In the genomic region with DNA sequence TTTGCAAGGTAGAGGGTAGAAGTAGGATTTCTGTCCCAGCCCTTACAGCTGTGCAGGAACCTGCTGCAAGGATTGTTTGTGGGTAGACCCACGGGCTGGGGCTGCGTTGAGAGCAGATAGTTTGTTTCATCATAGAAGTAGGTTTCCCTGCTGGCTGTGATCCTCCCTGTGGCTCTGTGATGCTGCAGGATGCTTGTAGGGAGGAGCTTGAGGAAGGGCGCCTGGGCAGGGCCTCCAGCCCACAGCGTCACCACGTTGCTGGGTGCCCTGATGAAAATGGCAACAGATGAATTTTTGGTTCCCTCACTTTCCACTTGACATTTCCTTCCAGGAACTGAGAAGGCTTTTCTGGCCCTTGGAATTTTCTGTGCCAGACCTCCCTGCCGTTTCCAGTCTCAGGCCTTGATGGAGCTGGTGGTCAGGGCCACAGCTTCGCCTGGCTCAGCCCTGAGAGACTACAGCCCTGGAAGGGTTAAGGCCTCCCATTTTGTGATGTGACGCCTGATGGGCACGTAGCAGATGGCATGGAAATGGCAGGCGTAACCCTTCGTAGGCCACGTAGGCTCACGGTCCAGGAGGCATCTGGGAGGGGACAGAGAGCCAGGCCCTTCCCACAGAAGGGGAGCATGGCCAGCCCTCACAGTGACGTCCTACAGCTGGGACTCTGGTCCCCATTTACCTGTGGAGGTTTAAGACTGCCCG, we compare ENCODE assay signal across 11 cellular contexts. TPM values are rescaled to one million over a fixed set of nuclear protein-coding genes. Genes with fewer than 3 reads are reported as not detected.
DNase-seq lines count a peak whose midpoint lies in the region; ATAC-seq and TF ChIP-seq lines count a peak whose summit lies in the region.
"Had no signal": no experiment of that assay in that cellular context is flagged by ENCODE, and none has a peak within 500 bp of the region (broad histone marks: within the 10 kb centered on the region; RNA-seq: fewer than 3 reads in every experiment).

No MANE protein-coding gene starts in this region.

- peak; percentile 18 to 37 for ATAC-seq in activated T-cell treated with anti-CD3 and anti-CD28 coated beads, Interleukin-2, amount 50 U/mL, for 72 hours (replicated peaks in 1 of 2)
- ATAC-seq in activated T-cell treated with anti-CD3 and anti-CD28 coated beads, Interleukin-2, amount 50 U/mL, for 4 hours, result no peak
- ATAC-seq in activated T-helper 17 cell treated with anti-CD3 and anti-CD28 coated beads, Interleukin-2, amount 50 U/mL, for 72 hours (replicated peaks), result peak; percentile 30
- ATAC-seq: esophagus mucosa had no signal

- peak in 1 of 2 donors; percentile 35 for DNase-seq in activated T-cell treated with anti-CD3 and anti-CD28 coated beads, Interleukin-2, amount 50 U/mL, for 72 hours
- no peak for DNase-seq in activated T-cell treated with anti-CD3 and anti-CD28 coated beads, Interleukin-2, amount 50 U/mL, for 4 hours
- DNase-seq in foreskin fibroblast, result peak; percentile 16 to 41
- peak; percentile 13 to 71 (median 54) for DNase-seq in stimulated activated naive CD4-positive, alpha-beta T cell (lab: John Stamatoyannopoulos, UW)
- no peak for DNase-seq in DMS79 treated with DMSO at 0.1 percent for 48 hours (lab: John Stamatoyannopoulos, UW)
- no peak for DNase-seq in NCI-H1930 (lab: John Stamatoyannopoulos, UW)
- no peak for DNase-seq in SKM-1 (lab: John Stamatoyannopoulos, UW; ENCODE audit: unreplicated experiment)
- DNase-seq: NCI-H2171 treated with DMSO at 0.1 percent for 48 hours had no signal

- peak overlapping the region; percentile 73 to 86 for H3K4me3 Mint-ChIP-seq in activated T-cell treated with anti-CD3 and anti-CD28 coated beads, Interleukin-2, amount 50 U/mL, for 72 hours
- H3K4me3 Mint-ChIP-seq in activated T-cell treated with anti-CD3 and anti-CD28 coated beads, Interleukin-2, amount 50 U/mL, for 4 hours, result no peak overlapping the region
- H3K4me3 Mint-ChIP-seq in activated T-helper 17 cell treated with anti-CD3 and anti-CD28 coated beads, Interleukin-2, amount 50 U/mL, for 72 hours, result peak overlapping the region; percentile 69

- H3K9me3 Mint-ChIP-seq in activated T-cell treated with anti-CD3 and anti-CD28 coated beads, Interleukin-2, amount 50 U/mL, for 72 hours, result peaks cover 2 to 5% of the 10 kb centered on the region in 2 donors
- peaks cover 6% of the 10 kb centered on the region for H3K9me3 Mint-ChIP-seq in activated T-cell treated with anti-CD3 and anti-CD28 coated beads, Interleukin-2, amount 50 U/mL, for 4 hours
- peaks cover 3% of the 10 kb centered on the region for H3K9me3 Mint-ChIP-seq in activated T-helper 17 cell treated with anti-CD3 and anti-CD28 coated beads, Interleukin-2, amount 50 U/mL, for 72 hours

- H3K27ac Mint-ChIP-seq in activated T-cell treated with anti-CD3 and anti-CD28 coated beads, Interleukin-2, amount 50 U/mL, for 72 hours, result peak overlapping the region; percentile 68
- peak overlapping the region; percentile 54 for H3K27ac Mint-ChIP-seq in activated T-helper 17 cell treated with anti-CD3 and anti-CD28 coated beads, Interleukin-2, amount 50 U/mL, for 72 hours

- H3K4me1 Mint-ChIP-seq in activated T-cell treated with anti-CD3 and anti-CD28 coated beads, Interleukin-2, amount 50 U/mL, for 72 hours (ENCODE audit: low read depth), result peaks cover 95% of the 10 kb centered on the region
- peaks cover 85% of the 10 kb centered on the region for H3K4me1 Mint-ChIP-seq in activated T-cell treated with anti-CD3 and anti-CD28 coated beads, Interleukin-2, amount 50 U/mL, for 4 hours (ENCODE audit: low read depth)
- H3K4me1 Mint-ChIP-seq in activated T-helper 17 cell treated with anti-CD3 and anti-CD28 coated beads, Interleukin-2, amount 50 U/mL, for 72 hours, result peaks cover 63% of the 10 kb centered on the region

- H3K27me3 Mint-ChIP-seq in activated T-cell treated with anti-CD3 and anti-CD28 coated beads, Interleukin-2, amount 50 U/mL, for 72 hours (ENCODE audit: low read depth), result no peaks in the 10 kb centered on the region
- H3K27me3 Mint-ChIP-seq in activated T-cell treated with anti-CD3 and anti-CD28 coated beads, Interleukin-2, amount 50 U/mL, for 4 hours (ENCODE audit: low read depth), result no peaks in the 10 kb centered on the region
- H3K27me3 Mint-ChIP-seq in activated T-helper 17 cell treated with anti-CD3 and anti-CD28 coated beads, Interleukin-2, amount 50 U/mL, for 72 hours, result no peaks in the 10 kb centered on the region

- TF ChIP-seq CTCF in foreskin fibroblast (IDR thresholded peaks at IDR 0.05; ENCODE audit: low read depth, low read length), result no peak

- no peak overlapping the region for H3K4me3 ChIP-seq in foreskin fibroblast (ENCODE audit: low read depth in 1 of 2, low read length in 2 of 2)
- H3K4me3 ChIP-seq: SK-N-MC had no signal

- peaks cover 11 to 17% of the 10 kb centered on the region in 2 donors for H3K36me3 Mint-ChIP-seq in activated T-cell treated with anti-CD3 and anti-CD28 coated beads, Interleukin-2, amount 50 U/mL, for 72 hours (ENCODE audit: insufficient read depth in 2 of 2)
- peaks cover 15% of the 10 kb centered on the region for H3K36me3 Mint-ChIP-seq in activated T-cell treated with anti-CD3 and anti-CD28 coated beads, Interleukin-2, amount 50 U/mL, for 4 hours (ENCODE audit: insufficient read depth)
- peaks cover 22% of the 10 kb centered on the region for H3K36me3 Mint-ChIP-seq in activated T-helper 17 cell treated with anti-CD3 and anti-CD28 coated beads, Interleukin-2, amount 50 U/mL, for 72 hours (ENCODE audit: low read depth)

RNA-seq across cellular contexts. Expression of gene GATAD2A, which starts 42.2 kb away (rescaled TPM):
- 100 to 1,000 TPM; 100 to 126 TPM for total RNA-seq in activated T-cell treated with anti-CD3 and anti-CD28 coated beads, Interleukin-2, amount 50 U/mL, for 72 hours
- total RNA-seq in activated T-cell treated with anti-CD3 and anti-CD28 coated beads, Interleukin-2, amount 50 U/mL, for 4 hours, result 100 to 1,000 TPM; 187 to 240 (median 205) TPM
- 100 to 1,000 TPM in 1 of 2 donors, 10 to 100 TPM in 1; 88.0 to 160 TPM for total RNA-seq in activated T-helper 17 cell treated with anti-CD3 and anti-CD28 coated beads, Interleukin-2, amount 50 U/mL, for 72 hours

Comparison
In these comparisons a context has a peak if more than half of its experiments do, and no peak if none do; other contexts are left out.
1. ATAC-seq: peak in activated T-cell treated with anti-CD3 and anti-CD28 coated beads, Interleukin-2, amount 50 U/mL, for 72 hours (2 of 2) and activated T-helper 17 cell treated with anti-CD3 and anti-CD28 coated beads, Interleukin-2, amount 50 U/mL, for 72 hours (single experiment); none in activated T-cell treated with anti-CD3 and anti-CD28 coated beads, Interleukin-2, amount 50 U/mL, for 4 hours (0 of 2).
2. DNase-seq: peak in foreskin fibroblast (2 of 2) and stimulated activated naive CD4-positive, alpha-beta T cell (6 of 6); none in activated T-cell treated with anti-CD3 and anti-CD28 coated beads, Interleukin-2, amount 50 U/mL, for 4 hours (single experiment), DMS79 treated with DMSO at 0.1 percent for 48 hours (single experiment), NCI-H1930 (0 of 2) and SKM-1 (single experiment).